ENCODE assay signal across 8 cellular contexts in genomic region chr6:43924222-43924702, GRCh38.
DNase-seq lines count a peak whose midpoint lies in the region; ATAC-seq and TF ChIP-seq lines count a peak whose summit lies in the region.

No MANE protein-coding gene starts in this region.

- DNase-seq in NK-92 treated with Interleukin-12 subunit alpha and Interleukin-12 subunit beta, amount 100 ng/mL, for 24 hours (lab: John Stamatoyannopoulos, UW) = peak; percentile 57
- DNase-seq in NK-92 (lab: John Stamatoyannopoulos, UW; ENCODE audit: unreplicated experiment) (no peak), fibroblast of mammary gland (ENCODE audit: low read depth) (peak; percentile 49), hepatocyte (ENCODE audit: low spot score) (no peak), NCI-H226 (no peak)
- peak; percentile 59 to 72 for DNase-seq in activated CD4-positive, alpha-beta T cell treated with anti-CD3 and anti-CD28 coated beads, Interleukin-2, amount 50 U/mL, for 48 hours
- DNase-seq in stimulated activated CD8-positive, alpha-beta memory T cell treated with anti-CD3 and anti-CD28 coated beads, Interleukin-15, amount 100 ng/mL, for 4 hours (ENCODE audit: low read depth in 2 of 2) = peak; percentile 4 to 32

- H3K4me1 ChIP-seq in hepatocyte (ENCODE audit: insufficient read depth) = peaks cover 13% of the 10 kb centered on the region

- H3K27ac ChIP-seq in hepatocyte = no peak overlapping the region

- no peak overlapping the region for H3K4me3 ChIP-seq in fibroblast of mammary gland (ENCODE audit: control insufficient read depth, low read depth, low read length)
- H3K4me3 ChIP-seq in hepatocyte = no peak overlapping the region

- H3K9me2 ChIP-seq in hepatocyte (replicated peaks; ENCODE audit: insufficient read depth) = no peaks in the 10 kb centered on the region

- H3K27me3 ChIP-seq in hepatocyte = no peaks in the 10 kb centered on the region

- H2AFZ ChIP-seq in hepatocyte = no peak overlapping the region

- H3K9me3 ChIP-seq in hepatocyte (ENCODE audit: low read depth) = no peaks in the 10 kb centered on the region

- H3K36me3 ChIP-seq in hepatocyte (replicated peaks; ENCODE audit: insufficient read depth, low read depth) = no peaks in the 10 kb centered on the region

- TF ChIP-seq CTCF in fibroblast of mammary gland (conservative IDR thresholded peaks at IDR 0.05; ENCODE audit: control insufficient read depth, insufficient read depth, low read depth, low read length) (no peak), hepatocyte (IDR thresholded peaks at IDR 0.05; ENCODE audit: poor library complexity) (no peak)

- WGBS in hepatocyte (ENCODE audit: low lambda C conversion rate, missing lambda C conversion rate) = 85% methylated on average over 11 of the region's 12 CpGs

- H4K20me1 ChIP-seq in hepatocyte (ENCODE audit: insufficient read depth, poor library complexity, severe bottlenecking) = no peaks in the 10 kb centered on the region

- no peak for ATAC-seq in GM19397 (IDR thresholded peaks at IDR 0.05; ENCODE audit: unreplicated experiment)

- H3K4me2 ChIP-seq in hepatocyte = no peak overlapping the region

- no peaks in the 10 kb centered on the region for H3K79me2 ChIP-seq in hepatocyte

Comparison
In these comparisons a context has a peak if more than half of its experiments do, and no peak if none do; other contexts are left out.
1. DNase-seq: peak in NK-92 treated with Interleukin-12 subunit alpha and Interleukin-12 subunit beta, amount 100 ng/mL, for 24 hours (single experiment), activated CD4-positive, alpha-beta T cell treated with anti-CD3 and anti-CD28 coated beads, Interleukin-2, amount 50 U/mL, for 48 hours (2 of 2), fibroblast of mammary gland (single experiment) and stimulated activated CD8-positive, alpha-beta memory T cell treated with anti-CD3 and anti-CD28 coated beads, Interleukin-15, amount 100 ng/mL, for 4 hours (2 of 2); none in NK-92 (single experiment), hepatocyte (single experiment) and NCI-H226 (single experiment).